ENCODE assay signal across 19 cellular contexts in the genomic region with DNA sequence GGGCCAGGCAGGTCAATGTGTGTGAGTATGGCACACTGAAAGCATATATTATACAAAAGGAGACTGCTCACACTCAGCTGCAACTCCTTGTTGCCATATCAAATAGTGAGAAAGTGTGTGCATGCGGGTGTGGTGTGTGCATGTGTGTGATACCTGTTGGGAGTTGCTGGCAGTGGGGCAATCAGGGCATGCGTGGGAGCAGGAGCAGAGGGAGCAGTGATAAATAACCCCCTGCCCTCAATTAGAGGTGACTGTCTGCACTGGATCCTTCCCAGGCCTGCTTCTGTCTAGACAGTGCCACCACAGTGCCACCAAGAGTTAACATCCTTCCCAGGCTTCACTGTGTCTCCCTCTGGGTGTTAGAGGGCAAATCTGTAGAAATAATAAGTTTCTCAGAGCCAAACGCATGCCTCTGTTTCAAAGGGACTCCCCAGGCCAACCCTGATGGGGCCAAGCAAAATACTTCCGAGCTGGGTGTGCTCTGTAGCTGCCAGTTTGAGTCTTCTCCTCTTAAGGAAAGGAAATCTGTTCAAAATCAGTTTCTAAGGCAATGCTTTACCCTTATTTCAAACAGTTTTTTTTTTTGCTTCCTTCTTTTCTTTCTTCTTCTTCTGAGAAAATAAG. TPM values are rescaled to one million over a fixed set of nuclear protein-coding genes. Genes with fewer than 3 reads are reported as not detected.
DNase-seq lines count a peak whose midpoint lies in the region; ATAC-seq, FAIRE-seq and TF ChIP-seq lines count a peak whose summit lies in the region.
"Had no signal": no experiment of that assay in that cellular context is flagged by ENCODE, and none has a peak within 500 bp of the region (broad histone marks: within the 10 kb centered on the region; RNA-seq: fewer than 3 reads in every experiment).

No MANE protein-coding gene starts in this region.

- 0 out of 2 replicates have a peak overlapping the region, but pooled peaks have one; percentile 30 for H2AFZ ChIP-seq in H1 (ENCODE audit: low read length)

- H3K79me2 ChIP-seq in H1 (ENCODE audit: control insufficient read depth in 1 of 2, insufficient read depth in 2 of 2, low read length in 2 of 2), result no peaks in the 10 kb centered on the region

- no peaks in the 10 kb centered on the region for H4K20me1 ChIP-seq in H1 (replicated peaks in 1 of 2; ENCODE audit: control insufficient read depth in 1 of 2, insufficient read depth in 2 of 2, low read length in 2 of 2)

- intact Hi-C loops in right cardiac atrium (cut with DNase I) (loop anchor here in 3 of 4 donors (5.0 to 10.0 kb wide), 3 partner anchors 847 to 1347 kb away; no protein-coding TSS in a partner anchor), left ventricle myocardium superior (cut with micrococcal nuclease) (no loop called here), mucosa of descending colon (cut with DNase I, micrococcal nuclease) (loop anchor here in 1 of 2 donors (10.0 kb wide), 1 partner anchor 840 kb away; the partner anchor contains the start of gene OSR1), tibial artery (cut with DNase I; ENCODE audit: low total_unique reads) (no loop called here)

- H3K27ac ChIP-seq in right cardiac atrium (ENCODE audit: low read length) (no peak overlapping the region), H1 (ENCODE audit: low read depth, low read length) (no peak overlapping the region), tibial artery (peak overlapping the region; percentile 62 to 76), tibial nerve (no peak overlapping the region)

- no peak overlapping the region for H3K14ac ChIP-seq in H1 (ENCODE audit: insufficient read length)

- no peak overlapping the region for H3K4me2 ChIP-seq in H1 (ENCODE audit: insufficient read depth in 1 of 2, low read depth in 2 of 2, low read length in 2 of 2)

- TF ChIP-seq EP300 in H1 (IDR thresholded peaks at IDR 0.05; ENCODE audit: borderline replicate concordance in 1 of 2, low read depth in 2 of 2, low read length in 2 of 2), result no peak
- no peak for TF ChIP-seq EP300 in tibial nerve (IDR thresholded peaks at IDR 0.05)

- H2BK12ac ChIP-seq in H1 (ENCODE audit: low read depth, low read length), result no peak overlapping the region

- H3K23me2 ChIP-seq in H1 (ENCODE audit: low read depth, low read length), result peaks cover 2% of the 10 kb centered on the region; the same call in 1 of the 2 replicates

- FAIRE-seq in H1 (lab: Jason Lieb, UNC), result no peak
- FAIRE-seq: A204.1 had no signal

- no peak overlapping the region for H3K56ac ChIP-seq in H1 (replicated peaks; ENCODE audit: insufficient read length, low read depth, low read length)

- no peak overlapping the region for H2BK20ac ChIP-seq in H1 (ENCODE audit: low read length)

- no peak overlapping the region for H3K23ac ChIP-seq in H1 (ENCODE audit: insufficient read length)

- H3K9me3 ChIP-seq in right cardiac atrium (ENCODE audit: control insufficient read depth, low read length) (no peaks in the 10 kb centered on the region), H1 (ENCODE audit: insufficient read depth in 2 of 2, low read depth in 1 of 2, low read length in 1 of 2) (no peaks in the 10 kb centered on the region), mucosa of descending colon (no peaks in the 10 kb centered on the region), tibial artery (no peaks in the 10 kb centered on the region), tibial nerve (no peaks in the 10 kb centered on the region)
- H3K9me3 ChIP-seq: HAP-1 had no signal

- no peaks in the 10 kb centered on the region for H3K79me1 ChIP-seq in H1 (ENCODE audit: low read depth, low read length)

- WGBS in right cardiac atrium, result 46% methylated on average over 4 of the region's 4 CpGs
- 84% methylated on average over 4 of the region's 4 CpGs; no CpG with 5 or more reads in 1 of the 2 experiments for WGBS in H1 (ENCODE audit: extremely low coverage in 1 of 2, insufficient coverage in 1 of 2, insufficient read length in 1 of 2, insufficient replicate concordance in 2 of 2, low coverage in 1 of 2, low lambda C conversion rate in 2 of 2, missing lambda C conversion rate in 1 of 2), 2 experiments
- WGBS in tibial nerve, 2 donors, result 52 to 53% methylated on average over 4 of the region's 4 CpGs

- H3K4me3 ChIP-seq in right cardiac atrium (ENCODE audit: low read length), result no peak overlapping the region
- no peak overlapping the region for H3K4me3 ChIP-seq in H1 (ENCODE audit: extremely low read depth in 1 of 4, insufficient read depth in 2 of 4, low read depth in 3 of 4, low read length in 4 of 4)
- no peak overlapping the region for H3K4me3 ChIP-seq in mucosa of descending colon
- no peak overlapping the region for H3K4me3 ChIP-seq in tibial artery
- H3K4me3 ChIP-seq in tibial nerve, result no peak overlapping the region
- H3K4me3 ChIP-seq: HAP-1 had no signal

- H2BK120ac ChIP-seq in H1 (replicated peaks; ENCODE audit: low read depth, low read length), result no peak overlapping the region

- no peak overlapping the region for H2BK5ac ChIP-seq in H1 (ENCODE audit: low read depth, low read length)

- H4K8ac ChIP-seq in H1 (ENCODE audit: extremely low read depth, insufficient read depth, low read length), result no peak overlapping the region

- H4K91ac ChIP-seq in H1 (replicated peaks; ENCODE audit: insufficient read length, low read length), result no peak overlapping the region

- H3K9ac ChIP-seq in H1 (replicated peaks in 1 of 4; ENCODE audit: extremely low read depth in 1 of 4, low read depth in 3 of 4, low read length in 3 of 4), result no peak overlapping the region

- H4K5ac ChIP-seq in H1 (ENCODE audit: insufficient read length, low read depth, low read length), result no peak overlapping the region

- ATAC-seq in right cardiac atrium (peak; percentile 57 to 74), left ventricle myocardium superior (no peak), mucosa of descending colon (peak; percentile 19)
- ATAC-seq: activated T-cell treated with anti-CD3 and anti-CD28 coated beads, Interleukin-2, amount 50 U/mL, for 4 hours had no signal

- no peak overlapping the region for H3K4ac ChIP-seq in H1 (replicated peaks; ENCODE audit: insufficient read length, low read depth, low read length)

- POLR2A ChIA-PET in H1 (lab: Charles Lee; ENCODE audit: partially characterized antibody), result no interaction called here

- TF ChIP-seq POLR2A in H1 (IDR thresholded peaks at IDR 0.05; ENCODE audit: control extremely low read depth in 1 of 2, low read depth in 2 of 2, low read length in 2 of 2), result no peak
- no peak for TF ChIP-seq POLR2A in tibial nerve (IDR thresholded peaks at IDR 0.05)

- TF ChIP-seq RAD21 in H1 (IDR thresholded peaks at IDR 0.05 in 1 of 2, conservative IDR thresholded peaks at IDR 0.05 in 1 of 2; ENCODE audit: low read depth in 2 of 2, low read length in 2 of 2), result no peak

- no peak for DNase-seq in right cardiac atrium
- no peak for DNase-seq in left ventricle myocardium superior
- no peak for DNase-seq in H1 (ENCODE audit: low read depth in 1 of 2, low spot score in 2 of 2)
- DNase-seq in mucosa of descending colon, result no peak
- peak in 1 of 2 donors; percentile 68 for DNase-seq in tibial artery
- DNase-seq in Kasumi-1 (lab: John Stamatoyannopoulos, UW), result no peak
- DNase-seq in tibial nerve (ENCODE audit: low spot score in 2 of 2), result no peak
- no peak for DNase-seq in NCI-H446 treated with DMSO at 0.1 percent for 48 hours (lab: John Stamatoyannopoulos, UW)
- DNase-seq: activated naive CD4-positive, alpha-beta T cell treated with anti-CD3 and anti-CD28 coated beads for 36 hours; activated T-cell treated with anti-CD3 and anti-CD28 coated beads, Interleukin-2, amount 50 U/mL, for 4 hours; COR-L47; cortex of kidney; DND-41; mesendoderm; NCI-H1048; NCI-H2029 treated with DMSO at 0.1 percent for 48 hours; NCI-H446 had no signal

- H3K27me3 ChIP-seq in right cardiac atrium (ENCODE audit: control insufficient read depth, insufficient read depth) (no peaks in the 10 kb centered on the region), H1 (replicated peaks in 1 of 4; ENCODE audit: control insufficient read depth in 3 of 4, extremely low read depth in 1 of 4, insufficient read depth in 3 of 4, low read length in 3 of 4) (no peaks in the 10 kb centered on the region), tibial artery (no peaks in the 10 kb centered on the region), tibial nerve (no peaks in the 10 kb centered on the region)

- CTCF ChIA-PET in H1 (lab: Charles Lee; ENCODE audit: partially characterized antibody), result interaction anchor here (0.7 to 1.6 kb wide), 4 partner anchors 12 to 1625 kb away, joined by 3 read pairs; no protein-coding TSS in a partner anchor

- no peak overlapping the region for H2BK15ac ChIP-seq in H1 (ENCODE audit: low read length)

- no peaks in the 10 kb centered on the region for H3K36me3 ChIP-seq in H1 (ENCODE audit: control insufficient read depth in 2 of 4, insufficient read depth in 4 of 4, low read length in 3 of 4)
- H3K36me3 ChIP-seq in mucosa of descending colon (ENCODE audit: low read depth), result no peaks in the 10 kb centered on the region
- no peaks in the 10 kb centered on the region for H3K36me3 ChIP-seq in tibial artery
- H3K36me3 ChIP-seq in tibial nerve, result no peaks in the 10 kb centered on the region
- H3K36me3 ChIP-seq: HAP-1 had no signal

- H3K4me1 ChIP-seq in right cardiac atrium (ENCODE audit: control insufficient read depth, insufficient read depth, low read length) (no peaks in the 10 kb centered on the region), H1 (replicated peaks in 1 of 4; ENCODE audit: control insufficient read depth in 3 of 4, insufficient read depth in 4 of 4, low read length in 3 of 4) (no peaks in the 10 kb centered on the region; a peak in 1 of 7 replicates), mucosa of descending colon (ENCODE audit: low read depth) (no peaks in the 10 kb centered on the region), tibial artery (peaks cover 0 to 42% (median 29%) of the 10 kb centered on the region in 4 donors), tibial nerve (peaks cover 0 to 17% (median 0%) of the 10 kb centered on the region in 4 donors)
- H3K4me1 ChIP-seq: HAP-1 had no signal

- H2AK5ac ChIP-seq in H1 (ENCODE audit: low read depth, low read length), result no peak overlapping the region

- no peak for TF ChIP-seq CTCF in H1 (IDR thresholded peaks at IDR 0.05; ENCODE audit: control extremely low read depth in 1 of 3, insufficient read depth in 1 of 3, low read depth in 1 of 3, low read length in 3 of 3)
- TF ChIP-seq CTCF in mucosa of descending colon (IDR thresholded peaks at IDR 0.05), result no peak
- TF ChIP-seq CTCF in tibial artery (IDR thresholded peaks at IDR 0.05), result no peak
- TF ChIP-seq CTCF in tibial nerve (IDR thresholded peaks at IDR 0.05), result no peak

- H3K18ac ChIP-seq in H1 (ENCODE audit: extremely low read depth, low read length), result no peak overlapping the region

RNA-seq across cellular contexts. Expression of gene RDH14, which starts 45.5 kb away (rescaled TPM):
- total RNA-seq in right cardiac atrium, result 10 to 100 TPM; 45.3 to 55.6 (median 47.9) TPM
- polyA plus RNA-seq in right cardiac atrium, result 53.9 TPM
- 50.3 TPM for total RNA-seq in left ventricle myocardium superior
- total RNA-seq in H1 (2021; fragmentation: NEBNext Ultra II Directional; extraction: Animal tissue kit (Norgen Biotek cat#: 25700)), result 19.5 and 23.6 TPM in 2 replicates
- polyA plus RNA-seq in H1 (2011; rRNA removed), result 9.9 and 14.7 TPM in 2 replicates
- polyA plus RNA-seq in H1 (2011; cell fraction: cytosol; rRNA removed), result 15.2 TPM
- 5.5 TPM for polyA plus RNA-seq in H1 (2011; cell fraction: nucleus; rRNA removed)
- polyA plus RNA-seq in H1 (2012, experiment 1 of 2), result 16.1 to 33.4 TPM (median 22.9 TPM) in 4 replicates
- polyA plus RNA-seq in H1 (2012, experiment 2 of 2), result 6.3 TPM
- polyA plus RNA-seq in H1 (2013, experiment 1 of 2), result 22.8 TPM
- 24.2 TPM for polyA plus RNA-seq in H1 (2013, experiment 2 of 2)
- 9.0 and 12.3 TPM in 2 replicates for polyA minus RNA-seq in H1 (2011; rRNA and poly(A)+ RNA removed)
- polyA minus RNA-seq in H1 (2011; cell fraction: cytosol; rRNA and poly(A)+ RNA removed), result 11.6 TPM
- polyA minus RNA-seq in H1 (2011; cell fraction: nucleus; rRNA and poly(A)+ RNA removed), result 10.6 TPM
- 10 to 100 TPM; 16.2 to 25.3 (median 17.1) TPM for total RNA-seq in mucosa of descending colon
- total RNA-seq in tibial nerve, result 10 to 100 TPM; 31.5 to 39.6 (median 36.6) TPM

Comparison
In these comparisons a context has a peak if more than half of its experiments do, and no peak if none do; other contexts are left out.
1. intact Hi-C loops: an anchor here in right cardiac atrium (5.0 to 10.0 kb wide); none called in left ventricle myocardium superior and tibial artery.
2. H3K27ac ChIP-seq: peak in tibial artery (2 of 2); none in right cardiac atrium (single experiment), H1 (single experiment) and tibial nerve (0 of 4).